In the genomic region with DNA sequence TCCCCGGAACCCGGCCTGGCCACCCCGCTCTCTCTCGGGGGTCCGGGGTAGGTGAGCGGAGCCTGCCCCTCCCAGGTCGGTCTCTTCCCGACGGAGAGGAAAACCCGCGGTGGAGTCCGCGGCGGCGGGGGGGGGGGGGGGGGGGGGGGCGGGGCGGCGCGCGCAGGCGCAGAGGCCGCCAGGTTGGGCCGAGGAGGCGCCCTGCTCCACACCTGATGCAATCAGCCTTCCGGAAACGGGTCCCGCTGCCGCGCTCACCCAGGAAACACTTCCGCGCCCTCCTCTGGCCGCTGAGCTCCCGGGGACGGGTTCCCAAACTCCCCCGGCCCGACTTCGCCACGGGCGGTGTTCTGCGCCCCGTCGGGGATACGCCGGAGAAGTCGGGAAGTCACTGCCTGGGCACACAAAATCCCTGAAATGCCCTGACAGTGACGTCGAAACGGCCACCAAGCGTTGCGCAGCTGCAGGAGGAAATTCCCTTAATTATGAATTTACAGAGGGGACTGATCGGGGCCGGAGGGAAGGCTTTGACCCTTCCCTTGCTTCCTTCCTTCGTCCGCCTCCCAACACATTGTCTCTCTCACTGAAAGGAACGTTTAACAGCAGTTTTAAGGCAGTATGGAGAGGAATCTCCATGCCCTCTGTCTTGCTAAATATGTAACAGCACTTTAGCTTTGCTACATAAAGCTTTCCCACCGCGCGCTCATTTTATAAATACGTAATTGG, we compare ENCODE assay signal across 8 cellular contexts. TPM values are rescaled to one million over a fixed set of nuclear protein-coding genes. Genes with fewer than 3 reads are reported as not detected.
DNase-seq lines count a peak whose midpoint lies in the region; ATAC-seq and TF ChIP-seq lines count a peak whose summit lies in the region.

No MANE protein-coding gene starts in this region.

- 3% methylated on average over 59 of the region's 59 CpGs for WGBS in thymus

- no peaks in the 10 kb centered on the region for H3K9me3 Mint-ChIP-seq in nephron

- H3K79me2 ChIP-seq in fibroblast of lung (ENCODE audit: control insufficient read depth, insufficient read depth, low read length), result peaks cover 22% of the 10 kb centered on the region

- TF ChIP-seq CTCF in BJ (IDR thresholded peaks at IDR 0.05; ENCODE audit: insufficient read depth, low read depth, low read length) (peak; percentile 34), fibroblast of lung (conservative IDR thresholded peaks at IDR 0.05 in 1 of 2, IDR thresholded peaks at IDR 0.05 in 1 of 2; ENCODE audit: low read depth in 1 of 2, low read length in 2 of 2) (peak in 1 of 2 donors; percentile 49), nephron (IDR thresholded peaks at IDR 0.05; ENCODE audit: unreplicated experiment in 3 of 3) (peak; percentile 54 to 60 (median 55))

- peaks cover 7% of the 10 kb centered on the region for H3K27me3 Mint-ChIP-seq in nephron (ENCODE audit: low read depth)

- H3K9me3 ChIP-seq in fibroblast of lung (ENCODE audit: control insufficient read depth, insufficient read depth, low read depth, low read length) (no peaks in the 10 kb centered on the region), thymus (ENCODE audit: control insufficient read depth) (no peaks in the 10 kb centered on the region)

- H3K4me1 ChIP-seq in fibroblast of lung (ENCODE audit: control insufficient read depth, extremely low read depth, insufficient read depth, low read length) (peaks cover 5% of the 10 kb centered on the region), thymus (ENCODE audit: control insufficient read depth, insufficient read depth, low read length) (peaks cover 4% of the 10 kb centered on the region)

- POLR2A ChIA-PET in BJ (lab: Charles Lee), result interaction anchor here (0.7 to 0.9 kb wide), 3 partner anchors 73 to 292 kb away, joined by 6 to 20 read pairs (median 17); no protein-coding TSS in a partner anchor

- peak overlapping the region; percentile 86 for H2AFZ ChIP-seq in fibroblast of lung (ENCODE audit: low read length)

- DNase-seq in BJ (ENCODE audit: low read depth) (no peak), NCI-H510A (lab: John Stamatoyannopoulos, UW) (peak; percentile 65), activated T-cell treated with anti-CD3 and anti-CD28 coated beads for 4 hours (peak; percentile 27), fibroblast of lung (ENCODE audit: low read depth in 2 of 2) (peak; percentile 62 to 76)

- peak overlapping the region; percentile 77 for H3K9ac ChIP-seq in fibroblast of lung (ENCODE audit: insufficient read depth, low read length)

- H3K4me3 ChIP-seq in BJ (ENCODE audit: low read depth, low read length) (peak overlapping the region; percentile 64), fibroblast of lung (replicated peaks in 1 of 4; ENCODE audit: control extremely low read depth in 1 of 4, insufficient read depth in 1 of 4, low read depth in 3 of 4, low read length in 4 of 4) (peak overlapping the region; percentile 41 to 77 (median 62)), thymus (ENCODE audit: low read length) (peak overlapping the region; percentile 49)

- no peaks in the 10 kb centered on the region for H4K20me1 ChIP-seq in fibroblast of lung (ENCODE audit: control insufficient read depth, extremely low read depth, insufficient read depth, low read length)

- no peaks in the 10 kb centered on the region for H3K36me3 Mint-ChIP-seq in nephron (ENCODE audit: low read depth)

- peaks cover 32% of the 10 kb centered on the region for H3K4me1 Mint-ChIP-seq in nephron

- no peaks in the 10 kb centered on the region for H3K27me3 ChIP-seq in BJ (ENCODE audit: control insufficient read depth, insufficient read depth, low read length)
- H3K27me3 ChIP-seq in fibroblast of lung (ENCODE audit: control insufficient read depth, insufficient read depth, low read length), result no peaks in the 10 kb centered on the region
- peaks cover 44% of the 10 kb centered on the region for H3K27me3 ChIP-seq in thymus (ENCODE audit: control insufficient read depth, insufficient read depth)

- peak overlapping the region; percentile 74 for H3K4me2 ChIP-seq in fibroblast of lung (ENCODE audit: extremely low read depth, insufficient read depth, low read length)

- H3K36me3 ChIP-seq in BJ (ENCODE audit: control insufficient read depth, insufficient read depth, low read length) (no peaks in the 10 kb centered on the region), fibroblast of lung (ENCODE audit: control insufficient read depth, insufficient read depth, low read length) (no peaks in the 10 kb centered on the region), thymus (ENCODE audit: control insufficient read depth, insufficient read depth) (no peaks in the 10 kb centered on the region)

- ATAC-seq in GM19043 (IDR thresholded peaks at IDR 0.05; ENCODE audit: low read depth, unreplicated experiment) (peak; percentile 51), HG03280 (IDR thresholded peaks at IDR 0.05; ENCODE audit: unreplicated experiment) (peak; percentile 58)

- H3K27ac ChIP-seq in fibroblast of lung (ENCODE audit: insufficient read depth, low read length), result peak overlapping the region; percentile 69
- peak overlapping the region; percentile 84 for H3K27ac ChIP-seq in thymus (ENCODE audit: low read depth)

- peak overlapping the region; percentile 88 to 92 (median 90) for H3K4me3 Mint-ChIP-seq in nephron

- H3K27ac Mint-ChIP-seq in nephron, result peak overlapping the region; percentile 90 to 99 (median 98)

- CTCF ChIA-PET in BJ (lab: Yijun Ruan, JAX), result interaction anchor here (0.6 to 9.0 kb wide), 12 partner anchors 42 to 293 kb away, joined by 3 to 80 read pairs (median 3); no protein-coding TSS in a partner anchor

RNA-seq across cellular contexts. Expression of gene APBB2, which starts 2.1 kb away (rescaled TPM):
- 50.3 and 52.9 TPM in 2 replicates for polyA plus RNA-seq in BJ (2011; rRNA removed)
- polyA minus RNA-seq in BJ (2011; rRNA and poly(A)+ RNA removed), result 61.1 and 67.8 TPM in 2 replicates
- 18.7 and 25.1 TPM in 2 replicates for total RNA-seq in fibroblast of lung
- polyA plus RNA-seq in fibroblast of lung, result 29.8 and 39.8 TPM in 2 replicates
- 17.2 and 18.2 TPM in 2 replicates for polyA plus RNA-seq in fibroblast of lung (2012)
- polyA minus RNA-seq in fibroblast of lung (ENCODE audit: low replicate concordance), result 46.6 and 52.9 TPM in 2 replicates
- polyA plus RNA-seq in thymus, result 10.0 TPM

RNA-seq across cellular contexts. Expression of gene UCHL1, which starts 40.3 kb away (rescaled TPM):
- polyA plus RNA-seq in BJ (2011; rRNA removed) (1,295 and 1,743 TPM in 2 replicates), fibroblast of lung (491 and 961 TPM in 2 replicates), thymus (56.2 TPM)
- 240 and 358 TPM in 2 replicates for polyA minus RNA-seq in BJ (2011; rRNA and poly(A)+ RNA removed)
- total RNA-seq in fibroblast of lung, result 282 and 397 TPM in 2 replicates
- 230 and 415 TPM in 2 replicates for polyA plus RNA-seq in fibroblast of lung (2012)
- 111 and 182 TPM in 2 replicates for polyA minus RNA-seq in fibroblast of lung (ENCODE audit: low replicate concordance)
